Comparison of ENCODE assay signal across 16 cellular contexts in the genomic region with DNA sequence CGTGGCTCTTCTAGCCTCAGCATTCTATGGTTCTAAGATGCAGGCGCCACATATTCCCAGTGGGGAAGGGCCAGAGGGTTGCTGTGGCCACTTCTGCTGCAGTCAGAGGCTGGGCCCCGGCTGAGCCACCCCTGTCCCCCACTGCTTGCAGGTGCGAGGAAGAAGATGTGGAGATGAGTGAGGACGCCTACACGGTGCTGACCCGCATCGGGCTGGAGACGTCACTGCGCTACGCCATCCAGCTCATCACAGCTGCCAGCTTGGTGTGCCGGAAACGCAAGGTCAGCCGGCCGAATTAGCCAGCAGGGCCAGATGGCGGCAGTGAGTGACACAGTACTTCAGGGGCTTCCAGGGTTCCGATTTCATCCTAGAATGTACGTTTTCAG. TPM values are rescaled to one million over a fixed set of nuclear protein-coding genes. Genes with fewer than 3 reads are reported as not detected.
A peak's percentile ranks its signal among the peaks of the same experiment; 100 is the strongest.
DNase-seq lines count a peak whose midpoint lies in the region; ATAC-seq and TF ChIP-seq lines count a peak whose summit lies in the region.
"Had no signal": no experiment of that assay in that cellular context is flagged by ENCODE, and none has a peak within 500 bp of the region (broad histone marks: within the 10 kb centered on the region; RNA-seq: fewer than 3 reads in every experiment).

No MANE protein-coding gene starts in this region.

- intact Hi-C loops in aorta (cut with DNase I) (no loop called here), colonic mucosa (cut with DNase I) (no loop called here)

- H3K4me3 ChIP-seq in aorta (ENCODE audit: low read length in 2 of 2) (no peak overlapping the region), colonic mucosa (no peak overlapping the region)
- H3K4me3 ChIP-seq: BLaER1 treated with 17β-estradiol and CSF1 and Interleukin-3, amounts not matched to agents 10 nM and 100 nM had no signal

- WGBS in aorta, 2 donors = 91% methylated on average over 18 of the region's 18 CpGs

- no peak overlapping the region for H3K9ac ChIP-seq in colonic mucosa (ENCODE audit: low read depth in 2 of 2, low read length in 2 of 2)
- H3K9ac ChIP-seq: BLaER1 treated with 17β-estradiol and CSF1 and Interleukin-3, amounts not matched to agents 10 nM and 100 nM had no signal

- no peak for ATAC-seq in aorta (ENCODE audit: low FRiP score)
- ATAC-seq: CD8-positive, alpha-beta T cell; Panc1; Right ventricle myocardium inferior had no signal

- H3K4me1 ChIP-seq in aorta (ENCODE audit: control insufficient read depth in 1 of 2, insufficient read depth in 2 of 2, low read length in 2 of 2) = no peaks in the 10 kb centered on the region
- H3K4me1 ChIP-seq in colonic mucosa = peaks cover 7% of the 10 kb centered on the region

- H3K36me3 ChIP-seq in aorta (ENCODE audit: control insufficient read depth in 1 of 2, insufficient read depth in 2 of 2, low read length in 1 of 2) (no peaks in the 10 kb centered on the region), colonic mucosa (no peaks in the 10 kb centered on the region)

- no peak for TF ChIP-seq CTCF in colonic mucosa (IDR thresholded peaks at IDR 0.05)

- no peaks in the 10 kb centered on the region for H3K27me3 ChIP-seq in aorta (ENCODE audit: control insufficient read depth in 1 of 2, insufficient read depth in 2 of 2, low read length in 1 of 2)
- H3K27me3 ChIP-seq in colonic mucosa = no peaks in the 10 kb centered on the region

- H3K9me3 ChIP-seq in aorta (ENCODE audit: control insufficient read depth, low read length) = no peaks in the 10 kb centered on the region
- H3K9me3 ChIP-seq in colonic mucosa = no peaks in the 10 kb centered on the region
- H3K9me3 ChIP-seq: BLaER1 treated with 17β-estradiol and CSF1 and Interleukin-3, amounts not matched to agents 10 nM and 100 nM had no signal

- DNase-seq in NCI-H524 treated with DMSO at 0.1 percent for 48 hours (lab: John Stamatoyannopoulos, UW) (peak; percentile 45), islet precursor cell (peak; percentile 48), aorta (no peak), colonic mucosa (no peak)
- DNase-seq: CD8-positive, alpha-beta T cell; GOT3; NCI-H1092 treated with DMSO at 0.1 percent for 48 hours; NCI-H146; NCI-H2029 treated with DMSO at 0.1 percent for 48 hours; NCI-H2171; NCI-H69 had no signal

- no peak overlapping the region for H3K27ac ChIP-seq in aorta (ENCODE audit: low read depth in 1 of 2, low read length in 2 of 2)
- H3K27ac ChIP-seq in colonic mucosa = no peak overlapping the region
- H3K27ac ChIP-seq: BLaER1 treated with 17β-estradiol and CSF1 and Interleukin-3, amounts not matched to agents 10 nM and 100 nM had no signal

RNA-seq across cellular contexts. Expression of gene LHB, which starts 2.0 kb away (rescaled TPM):
- total RNA-seq in aorta (under 1 TPM in 1 of 2 donors, not detected in 1; 0.84 TPM), colonic mucosa (not detected)
- 1 to 10 TPM; 1.8 to 2.2 TPM for polyA plus RNA-seq in aorta
- total RNA-seq: CD8-positive, alpha-beta T cell; LHCN-M2; Right ventricle myocardium inferior; SK-MEL-5 had no signal

RNA-seq across cellular contexts. Expression of gene CGB3, which starts 9.3 kb away (rescaled TPM):
- total RNA-seq in aorta (not detected), colonic mucosa (not detected)
- not detected for polyA plus RNA-seq in aorta
- total RNA-seq: CD8-positive, alpha-beta T cell; LHCN-M2; Right ventricle myocardium inferior; SK-MEL-5 had no signal

RNA-seq across cellular contexts. Expression of gene CGB2, which starts 16.8 kb away (rescaled TPM):
- total RNA-seq in aorta (not detected), colonic mucosa (not detected)
- 1 to 10 TPM in 1 of 2 donors, not detected in 1; 1.1 TPM for polyA plus RNA-seq in aorta
- total RNA-seq: CD8-positive, alpha-beta T cell; LHCN-M2; Right ventricle myocardium inferior; SK-MEL-5 had no signal

RNA-seq across cellular contexts. Expression of gene RUVBL2, which starts 21.2 kb away (rescaled TPM):
- 10 to 100 TPM; 28.9 to 42.1 TPM for total RNA-seq in aorta
- 10 to 100 TPM; 34.6 to 62.2 TPM for polyA plus RNA-seq in aorta
- 100 to 1,000 TPM in 1 of 2 donors, 10 to 100 TPM in 1; 54.1 to 151 TPM for total RNA-seq in colonic mucosa

RNA-seq across cellular contexts. Expression of gene GYS1, which starts 21.8 kb away (rescaled TPM):
- total RNA-seq in aorta (10 to 100 TPM; 47.5 to 61.9 TPM), colonic mucosa (10 to 100 TPM; 48.8 to 54.7 TPM)
- polyA plus RNA-seq in aorta = 10 to 100 TPM; 21.5 to 31.7 TPM

Comparison
In these comparisons a context has a peak if more than half of its experiments do, and no peak if none do; other contexts are left out.
1. DNase-seq: peak in NCI-H524 treated with DMSO at 0.1 percent for 48 hours (single experiment) and islet precursor cell (single experiment); none in aorta (0 of 2) and colonic mucosa (single experiment).